Comparison of ENCODE assay signal across 8 cellular contexts in the genomic region with DNA sequence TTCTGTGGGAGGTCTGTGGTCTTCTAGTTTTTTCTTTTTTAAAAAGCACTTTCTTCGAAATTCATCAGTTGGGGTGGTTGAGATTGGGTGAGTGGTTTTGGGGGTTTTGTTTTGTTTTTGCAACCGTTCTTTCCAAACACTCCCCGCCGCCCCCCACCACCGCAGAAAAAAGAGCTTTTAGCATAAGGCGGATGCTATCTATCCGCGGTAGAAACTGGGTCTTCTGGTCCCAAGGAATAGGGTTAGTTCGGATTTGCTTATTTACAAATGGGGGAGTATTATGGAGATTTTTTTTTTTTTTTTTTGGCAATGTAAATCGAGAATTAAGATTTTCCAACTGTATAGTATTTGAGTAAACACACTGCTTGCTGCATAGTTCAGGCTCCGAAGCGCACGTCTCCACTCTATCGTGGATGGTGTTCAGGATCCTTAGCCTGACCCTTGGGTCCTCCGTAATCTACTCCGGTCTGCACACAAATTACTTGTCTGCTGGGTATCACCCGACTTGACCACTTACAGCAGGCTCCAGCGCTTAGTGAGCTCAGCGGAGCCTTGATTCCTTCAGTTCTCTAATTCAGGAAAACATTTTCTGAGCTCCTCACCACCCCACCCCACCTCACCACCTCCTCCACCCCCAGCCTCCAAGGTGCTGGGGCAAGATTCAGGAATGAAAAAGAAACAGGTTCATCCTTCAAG. TPM values are rescaled to one million over a fixed set of nuclear protein-coding genes. Genes with fewer than 3 reads are reported as not detected.
A peak's percentile ranks its signal among the peaks of the same experiment; 100 is the strongest.
DNase-seq lines count a peak whose midpoint lies in the region; ATAC-seq and TF ChIP-seq lines count a peak whose summit lies in the region.

No MANE protein-coding gene starts in this region.

- H3K18ac ChIP-seq in mesenchymal stem cell (ENCODE audit: low read depth in 1 of 2, low read length in 2 of 2): no peak overlapping the region

- H4K8ac ChIP-seq in mesenchymal stem cell (ENCODE audit: low read length): no peak overlapping the region

- H3K4ac ChIP-seq in mesenchymal stem cell (ENCODE audit: low read depth in 1 of 2, low read length in 2 of 2): no peak overlapping the region

- H2BK12ac ChIP-seq in mesenchymal stem cell (ENCODE audit: low read length in 2 of 2): no peak overlapping the region

- H3K9me3 ChIP-seq in heart right ventricle (no peaks in the 10 kb centered on the region), body of pancreas (no peaks in the 10 kb centered on the region), mesenchymal stem cell (ENCODE audit: control insufficient read depth, low read length) (no peaks in the 10 kb centered on the region), upper lobe of left lung (no peaks in the 10 kb centered on the region)

- no peak overlapping the region for H2AFZ ChIP-seq in mesenchymal stem cell (ENCODE audit: low read depth, low read length)

- no peak overlapping the region for H3K9ac ChIP-seq in mesenchymal stem cell (ENCODE audit: low read length)

- H3K27ac ChIP-seq in heart right ventricle (no peak overlapping the region), body of pancreas (peak overlapping the region in 3 of 4 donors; percentile 85 to 89 (median 86)), mesenchymal stem cell (ENCODE audit: low read length, poor library complexity, severe bottlenecking) (no peak overlapping the region), upper lobe of left lung (no peak overlapping the region)

- H3K36me3 ChIP-seq in heart right ventricle: no peaks in the 10 kb centered on the region
- no peaks in the 10 kb centered on the region for H3K36me3 ChIP-seq in body of pancreas (replicated peaks in 1 of 2; ENCODE audit: insufficient read depth in 1 of 2, low read depth in 2 of 2)
- no peaks in the 10 kb centered on the region for H3K36me3 ChIP-seq in mesenchymal stem cell (ENCODE audit: control insufficient read depth in 1 of 2, insufficient read depth in 2 of 2, low read depth in 1 of 2, low read length in 2 of 2)
- no peaks in the 10 kb centered on the region for H3K36me3 ChIP-seq in upper lobe of left lung

- H2AK5ac ChIP-seq in mesenchymal stem cell (ENCODE audit: low read length, severe bottlenecking): no peak overlapping the region

- H3K23ac ChIP-seq in mesenchymal stem cell (ENCODE audit: low read length in 2 of 2): no peak overlapping the region

- TF ChIP-seq EP300 in upper lobe of left lung (IDR thresholded peaks at IDR 0.05): no peak

- DNase-seq in heart right ventricle: no peak
- DNase-seq in Right ventricle myocardium inferior (ENCODE audit: missing footprints): no peak
- no peak for DNase-seq in body of pancreas
- DNase-seq in mesenchymal stem cell: no peak
- DNase-seq in upper lobe of left lung: no peak
- no peak for DNase-seq in hepatic stellate cell (ENCODE audit: low spot score)

- TF ChIP-seq POLR2A in body of pancreas (IDR thresholded peaks at IDR 0.05) (no peak), upper lobe of left lung (IDR thresholded peaks at IDR 0.05) (no peak)

- intact Hi-C loops in heart right ventricle (cut with DNase I) (loop anchor here in 6 of 10 donors (5.0 to 10.0 kb wide), 2 partner anchors 272 to 275 kb away; no protein-coding TSS in a partner anchor), Right ventricle myocardium inferior (cut with DNase I) (no loop called here), body of pancreas (cut with DNase I) (no loop called here)

- no peaks in the 10 kb centered on the region for H3K79me1 ChIP-seq in mesenchymal stem cell (replicated peaks; ENCODE audit: low read length, poor library complexity, severe bottlenecking)

- H3K4me3 ChIP-seq in heart right ventricle (peak overlapping the region in 9 of 10 donors; percentile 42 to 57 (median 52)), body of pancreas (peak overlapping the region; percentile 80 to 81), mesenchymal stem cell (ENCODE audit: insufficient read depth in 1 of 2, low read depth in 1 of 2, low read length in 2 of 2) (no peak overlapping the region), upper lobe of left lung (peak overlapping the region in 3 of 4 donors; percentile 49 to 56 (median 54))

- peak overlapping the region; percentile 12 for H3K4me2 ChIP-seq in mesenchymal stem cell (ENCODE audit: low read length, poor library complexity, severe bottlenecking)

- H2BK15ac ChIP-seq in mesenchymal stem cell (ENCODE audit: low read depth, poor library complexity, severe bottlenecking): no peak overlapping the region

- 10 to 14% methylated on average over 19 of the region's 19 CpGs for WGBS in heart right ventricle, 2 donors
- WGBS in body of pancreas, 2 donors: 13 to 18% methylated on average over 19 of the region's 19 CpGs
- 7% methylated on average over 14 of the region's 19 CpGs for WGBS in mesenchymal stem cell
- 13% methylated on average over 19 of the region's 19 CpGs for WGBS in upper lobe of left lung, 2 donors

- no peak for ATAC-seq in heart right ventricle
- no peak for ATAC-seq in Right ventricle myocardium inferior
- ATAC-seq in body of pancreas: no peak
- no peak for ATAC-seq in upper lobe of left lung (ENCODE audit: low FRiP score in 2 of 2)
- no peak for ATAC-seq in HG03095 (IDR thresholded peaks at IDR 0.05; ENCODE audit: unreplicated experiment)
- no peak for ATAC-seq in GM19023 (IDR thresholded peaks at IDR 0.05; ENCODE audit: unreplicated experiment)

- no peak overlapping the region for H2BK5ac ChIP-seq in mesenchymal stem cell (ENCODE audit: low read depth, low read length, poor library complexity, severe bottlenecking)

- H4K91ac ChIP-seq in mesenchymal stem cell (ENCODE audit: low read length): no peak overlapping the region

- peaks cover 3 to 23% (median 16%) of the 10 kb centered on the region in 9 donors for H3K4me1 ChIP-seq in heart right ventricle
- H3K4me1 ChIP-seq in body of pancreas: peaks cover 64% of the 10 kb centered on the region
- H3K4me1 ChIP-seq in mesenchymal stem cell (ENCODE audit: control insufficient read depth, insufficient read depth, low read depth, low read length): peaks cover 22% of the 10 kb centered on the region
- peaks cover 16 to 28% (median 21%) of the 10 kb centered on the region in 4 donors for H3K4me1 ChIP-seq in upper lobe of left lung

- no peak overlapping the region for H2BK120ac ChIP-seq in mesenchymal stem cell (ENCODE audit: low read depth, low read length)

- TF ChIP-seq CTCF in heart right ventricle (IDR thresholded peaks at IDR 0.05): no peak
- no peak for TF ChIP-seq CTCF in body of pancreas (IDR thresholded peaks at IDR 0.05)
- no peak for TF ChIP-seq CTCF in upper lobe of left lung (IDR thresholded peaks at IDR 0.05)

- H3K14ac ChIP-seq in mesenchymal stem cell (ENCODE audit: low read length in 2 of 2): no peak overlapping the region

- H3K27me3 ChIP-seq in heart right ventricle: peaks cover 6 to 90% (median 61%) of the 10 kb centered on the region in 7 donors
- no peaks in the 10 kb centered on the region for H3K27me3 ChIP-seq in body of pancreas
- H3K27me3 ChIP-seq in mesenchymal stem cell (ENCODE audit: control insufficient read depth in 1 of 2, insufficient read depth in 1 of 2, low read length in 2 of 2): peaks cover 52 to 57% of the 10 kb centered on the region in 2 experiments
- peaks cover 0 to 21% (median 10%) of the 10 kb centered on the region in 4 donors for H3K27me3 ChIP-seq in upper lobe of left lung

RNA-seq across cellular contexts. Expression of a gene that starts 0.8 kb away (rescaled TPM):
- total RNA-seq in heart right ventricle: 1 to 10 TPM in 1 of 10 donors, under 1 TPM in 9; 0.08 to 1.3 (median 0.29) TPM
- polyA plus RNA-seq in heart right ventricle: under 1 TPM; 0.44 to 0.55 TPM
- total RNA-seq in Right ventricle myocardium inferior: 0.30 TPM
- 10 to 100 TPM; 39.4 to 49.8 TPM for total RNA-seq in body of pancreas
- polyA plus RNA-seq in mesenchymal stem cell (2013, experiment 1 of 2): 0.07 TPM
- polyA plus RNA-seq in mesenchymal stem cell (2013, experiment 2 of 2): 0.08 TPM
- 10 to 100 TPM in 1 of 6 donors, 1 to 10 TPM in 5; 2.5 to 23.0 (median 5.0) TPM for total RNA-seq in upper lobe of left lung

Comparison
In these comparisons a context has a peak if more than half of its experiments do, and no peak if none do; other contexts are left out.
1. intact Hi-C loops: an anchor here in heart right ventricle (5.0 to 10.0 kb wide); none called in Right ventricle myocardium inferior and body of pancreas.
2. H3K27ac ChIP-seq: peak in body of pancreas (3 of 4); none in heart right ventricle (0 of 10), mesenchymal stem cell (single experiment) and upper lobe of left lung (0 of 4).
3. H3K4me3 ChIP-seq: peak in heart right ventricle (9 of 10), body of pancreas (2 of 2) and upper lobe of left lung (3 of 4); none in mesenchymal stem cell (0 of 2).